Comparison of ENCODE assay signal across 1 cellular context in genomic region chr1:153987621-153988020, GRCh38.
TF ChIP-seq lines count a peak whose summit lies in the region.

No MANE protein-coding gene starts in this region.

TF ChIP-seq in HCT116, 20 proteins besides CTCF, POLR2A, EP300 and RAD21:
- no peak for TF ChIP-seq SRF (IDR thresholded peaks at IDR 0.05; ENCODE audit: low read depth)
- no peak for TF ChIP-seq SIN3A (IDR thresholded peaks at IDR 0.05; ENCODE audit: low read depth)
- TF ChIP-seq, protein P1, sequence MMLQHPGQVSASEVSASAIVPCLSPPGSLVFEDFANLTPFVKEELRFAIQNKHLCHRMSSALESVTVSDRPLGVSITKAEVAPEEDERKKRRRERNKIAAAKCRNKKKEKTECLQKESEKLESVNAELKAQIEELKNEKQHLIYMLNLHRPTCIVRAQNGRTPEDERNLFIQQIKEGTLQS (IDR thresholded peaks at IDR 0.05) = no peak
- TF ChIP-seq, protein P2, sequence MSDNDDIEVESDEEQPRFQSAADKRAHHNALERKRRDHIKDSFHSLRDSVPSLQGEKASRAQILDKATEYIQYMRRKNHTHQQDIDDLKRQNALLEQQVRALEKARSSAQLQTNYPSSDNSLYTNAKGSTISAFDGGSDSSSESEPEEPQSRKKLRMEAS (IDR thresholded peaks at IDR 0.05) = no peak
- no peak for TF ChIP-seq YY1 (IDR thresholded peaks at IDR 0.05; ENCODE audit: extremely low read depth, insufficient replicate concordance, low read depth, low read length)
- no peak for TF ChIP-seq CEBPB (IDR thresholded peaks at IDR 0.05; ENCODE audit: low read depth)
- no peak for TF ChIP-seq POLR2AphosphoS5 (IDR thresholded peaks at IDR 0.05; ENCODE audit: low read depth, low read length)
- no peak for TF ChIP-seq EGR1 (IDR thresholded peaks at IDR 0.05; ENCODE audit: low read depth)
- TF ChIP-seq FOSL1 (IDR thresholded peaks at IDR 0.05; ENCODE audit: low read depth) = no peak
- no peak for TF ChIP-seq EZH2 (IDR thresholded peaks at IDR 0.05)
